18 cellular contexts compared by ENCODE assay signal in genomic region chr3:191959876-191960418, GRCh38.
DNase-seq lines count a peak whose midpoint lies in the region; ATAC-seq and TF ChIP-seq lines count a peak whose summit lies in the region.
"Had no signal": no experiment of that assay in that cellular context is flagged by ENCODE, and none has a peak within 500 bp of the region (broad histone marks: within the 10 kb centered on the region; RNA-seq: fewer than 3 reads in every experiment).

No MANE protein-coding gene starts in this region.

- no peak overlapping the region for H3K4me3 Mint-ChIP-seq in activated T-cell treated with anti-CD3 and anti-CD28 coated beads, Interleukin-2, amount 50 U/mL, for 72 hours
- H3K4me3 Mint-ChIP-seq: activated CD4-positive, alpha-beta T cell treated with anti-CD3 and anti-CD28 coated beads, Interleukin-2, amount 10 ng/mL, durations not matched to agents 7 days and 5 days; activated naive CD4-positive, alpha-beta T cell treated with anti-CD3 and anti-CD28 coated beads for 36 hours; stimulated activated memory B cell treated with anti-CD40 and anti-IgM and Interleukin-4, amounts not matched to agents 10 μg/mL and 1 μg/mL and 100 μg/mL, for 72 hours had no signal

- 64% methylated on average over 2 of the region's 4 CpGs for WGBS in HUES64
- WGBS in gastroesophageal sphincter (ENCODE audit: low coverage in 1 of 2), 2 donors, result 13 to 21% methylated on average over 4 of the region's 4 CpGs
- WGBS in spleen, 5 donors, result 41 to 63% (median 62%) methylated on average over 4 of the region's 4 CpGs

- DNase-seq in fibroblast of peridontal ligament (ENCODE audit: extremely low read depth) (peak; percentile 3), renal cortical epithelial cell (ENCODE audit: low read depth) (peak; percentile 83), spleen (no peak), NCI-H2227 (lab: John Stamatoyannopoulos, UW; ENCODE audit: unreplicated experiment) (no peak)
- DNase-seq in activated T-cell treated with anti-CD3 and anti-CD28 coated beads, Interleukin-2, amount 50 U/mL, for 72 hours, result no peak
- DNase-seq: activated CD4-positive, alpha-beta T cell treated with anti-CD3 and anti-CD28 coated beads, Interleukin-2, amount 10 ng/mL, durations not matched to agents 7 days and 5 days; activated naive CD4-positive, alpha-beta T cell treated with anti-CD3 and anti-CD28 coated beads for 36 hours; AML-193; brain microvascular endothelial cell; COR-L47; dermis blood vessel endothelial cell; GDM1; left colon had no signal

- H3K9ac ChIP-seq in HUES64 (ENCODE audit: low read depth, low read length), result no peak overlapping the region

- peak; percentile 42 for ATAC-seq in GM21390 (IDR thresholded peaks at IDR 0.05; ENCODE audit: unreplicated experiment)
- ATAC-seq in gastroesophageal sphincter, result no peak
- no peak for ATAC-seq in activated T-cell treated with anti-CD3 and anti-CD28 coated beads, Interleukin-2, amount 50 U/mL, for 72 hours (replicated peaks in 1 of 2)
- ATAC-seq: left colon; stimulated activated memory B cell treated with anti-CD40 and anti-IgM and Interleukin-4, amounts not matched to agents 10 μg/mL and 1 μg/mL and 100 μg/mL, for 72 hours had no signal

- peaks cover 2 to 3% of the 10 kb centered on the region in 2 donors for H3K9me3 Mint-ChIP-seq in activated T-cell treated with anti-CD3 and anti-CD28 coated beads, Interleukin-2, amount 50 U/mL, for 72 hours
- H3K9me3 Mint-ChIP-seq: activated CD4-positive, alpha-beta T cell treated with anti-CD3 and anti-CD28 coated beads, Interleukin-2, amount 10 ng/mL, durations not matched to agents 7 days and 5 days; activated naive CD4-positive, alpha-beta T cell treated with anti-CD3 and anti-CD28 coated beads for 36 hours; stimulated activated memory B cell treated with anti-CD40 and anti-IgM and Interleukin-4, amounts not matched to agents 10 μg/mL and 1 μg/mL and 100 μg/mL, for 72 hours had no signal

- no peaks in the 10 kb centered on the region for H3K36me3 Mint-ChIP-seq in activated T-cell treated with anti-CD3 and anti-CD28 coated beads, Interleukin-2, amount 50 U/mL, for 72 hours (ENCODE audit: insufficient read depth in 2 of 2)
- H3K36me3 Mint-ChIP-seq: stimulated activated memory B cell treated with anti-CD40 and anti-IgM and Interleukin-4, amounts not matched to agents 10 μg/mL and 1 μg/mL and 100 μg/mL, for 72 hours had no signal

- H3K27ac ChIP-seq in HUES64 (ENCODE audit: low read depth, low read length) (peak overlapping the region; percentile 25), gastroesophageal sphincter (no peak overlapping the region), spleen (no peak overlapping the region)
- H3K27ac ChIP-seq: brain microvascular endothelial cell, tibial nerve had no signal

- TF ChIP-seq EP300 in gastroesophageal sphincter (IDR thresholded peaks at IDR 0.05), result no peak

- TF ChIP-seq POLR2A in gastroesophageal sphincter (IDR thresholded peaks at IDR 0.05) (no peak), spleen (IDR thresholded peaks at IDR 0.05) (no peak)

- H3K27me3 ChIP-seq in HUES64 (ENCODE audit: insufficient read depth, low read length) (no peaks in the 10 kb centered on the region), gastroesophageal sphincter (no peaks in the 10 kb centered on the region), spleen (replicated peaks in 1 of 7) (no peaks in the 10 kb centered on the region)
- H3K27me3 ChIP-seq: brain microvascular endothelial cell, tibial nerve had no signal

- no peaks in the 10 kb centered on the region for H3K27me3 Mint-ChIP-seq in activated T-cell treated with anti-CD3 and anti-CD28 coated beads, Interleukin-2, amount 50 U/mL, for 72 hours (ENCODE audit: low read depth)
- H3K27me3 Mint-ChIP-seq: activated CD4-positive, alpha-beta T cell treated with anti-CD3 and anti-CD28 coated beads, Interleukin-2, amount 10 ng/mL, durations not matched to agents 7 days and 5 days; stimulated activated memory B cell treated with anti-CD40 and anti-IgM and Interleukin-4, amounts not matched to agents 10 μg/mL and 1 μg/mL and 100 μg/mL, for 72 hours had no signal

- intact Hi-C loops in spleen (cut with DNase I; ENCODE audit: low total_unique reads), result no loop called here

- H3K4me3 ChIP-seq in HUES64 (ENCODE audit: low read length), result no peak overlapping the region
- no peak overlapping the region for H3K4me3 ChIP-seq in gastroesophageal sphincter
- H3K4me3 ChIP-seq in spleen, result no peak overlapping the region
- H3K4me3 ChIP-seq: tibial nerve had no signal

- TF ChIP-seq CTCF in gastroesophageal sphincter (IDR thresholded peaks at IDR 0.05) (no peak), spleen (IDR thresholded peaks at IDR 0.05 in 8 of 11, conservative IDR thresholded peaks at IDR 0.05 in 3 of 11) (no peak)

- H3K4me1 ChIP-seq in HUES64 (ENCODE audit: insufficient read depth, low read length) (peaks cover 52% of the 10 kb centered on the region), gastroesophageal sphincter (no peaks in the 10 kb centered on the region), spleen (no peaks in the 10 kb centered on the region)
- H3K4me1 ChIP-seq: tibial nerve had no signal

- H3K9me3 ChIP-seq in HUES64 (ENCODE audit: insufficient read depth, low read depth, low read length) (no peaks in the 10 kb centered on the region), gastroesophageal sphincter (no peaks in the 10 kb centered on the region), spleen (no peaks in the 10 kb centered on the region)
- H3K9me3 ChIP-seq: tibial nerve had no signal

- H3K27ac Mint-ChIP-seq in activated T-cell treated with anti-CD3 and anti-CD28 coated beads, Interleukin-2, amount 50 U/mL, for 72 hours, result no peak overlapping the region
- H3K27ac Mint-ChIP-seq: activated CD4-positive, alpha-beta T cell treated with anti-CD3 and anti-CD28 coated beads, Interleukin-2, amount 10 ng/mL, durations not matched to agents 7 days and 5 days; activated naive CD4-positive, alpha-beta T cell treated with anti-CD3 and anti-CD28 coated beads for 36 hours had no signal

- H3K36me3 ChIP-seq in HUES64 (ENCODE audit: insufficient read depth, low read length) (no peaks in the 10 kb centered on the region), gastroesophageal sphincter (no peaks in the 10 kb centered on the region), spleen (no peaks in the 10 kb centered on the region)
- H3K36me3 ChIP-seq: brain microvascular endothelial cell, tibial nerve had no signal

- H3K4me1 Mint-ChIP-seq in activated T-cell treated with anti-CD3 and anti-CD28 coated beads, Interleukin-2, amount 50 U/mL, for 72 hours (ENCODE audit: low read depth), result no peaks in the 10 kb centered on the region
- H3K4me1 Mint-ChIP-seq: activated CD4-positive, alpha-beta T cell treated with anti-CD3 and anti-CD28 coated beads, Interleukin-2, amount 10 ng/mL, durations not matched to agents 7 days and 5 days had no signal

Comparison
In these comparisons a context has a peak if more than half of its experiments do, and no peak if none do; other contexts are left out.
1. DNase-seq: peak in fibroblast of peridontal ligament (single experiment) and renal cortical epithelial cell (single experiment); none in spleen (single experiment), activated T-cell treated with anti-CD3 and anti-CD28 coated beads, Interleukin-2, amount 50 U/mL, for 72 hours (0 of 2) and NCI-H2227 (single experiment).